Comparison of ENCODE assay signal across 15 cellular contexts in the genomic region with DNA sequence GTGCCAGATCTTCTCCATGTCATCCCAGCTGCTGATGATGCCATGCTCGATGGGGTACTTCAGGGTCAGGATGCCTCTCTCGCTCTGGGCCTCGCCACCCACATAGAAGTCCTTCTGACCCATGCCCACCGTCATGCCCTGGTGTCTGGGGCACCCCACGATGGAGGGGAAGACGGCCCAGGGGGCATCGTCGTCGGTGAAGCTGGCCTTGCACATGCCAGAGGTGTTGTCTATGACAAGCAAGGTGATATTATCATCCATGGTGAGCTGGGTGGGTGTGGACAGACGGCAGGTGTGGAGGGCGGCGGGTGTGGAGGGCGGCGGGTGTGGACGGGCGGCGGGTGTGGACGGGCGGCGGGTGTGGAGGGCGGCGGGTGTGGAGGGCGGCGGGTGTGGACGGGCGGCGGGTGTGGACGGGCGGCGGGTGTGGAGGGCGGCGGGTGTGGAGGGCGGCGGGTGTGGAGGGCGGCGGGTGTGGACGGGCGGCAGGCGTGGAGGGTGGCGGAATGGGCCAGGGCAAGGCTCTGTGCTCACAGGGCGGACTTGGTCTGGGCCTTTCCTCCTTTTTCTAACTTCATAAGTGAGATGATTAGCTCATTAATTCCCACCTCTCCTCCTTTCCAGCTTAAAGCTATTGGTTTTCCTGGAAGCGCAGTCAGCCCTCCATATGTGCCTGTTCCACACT. TPM values are rescaled to one million over a fixed set of nuclear protein-coding genes. Genes with fewer than 3 reads are reported as not detected.
"Had no signal": no experiment of that assay in that cellular context is flagged by ENCODE, and none has a peak within 500 bp of the region (broad histone marks: within the 10 kb centered on the region; RNA-seq: fewer than 3 reads in every experiment).

No MANE protein-coding gene starts in this region.

RNA-seq across cellular contexts. Expression of a gene that starts 30.8 kb away (rescaled TPM):
- total RNA-seq: activated B cell treated with CpG ODN at 0.5 μM for 24 hours; activated CD4-positive, alpha-beta memory T cell treated with anti-CD3 and anti-CD28 coated beads for 36 hours; activated CD4-positive, alpha-beta memory T cell treated with anti-CD3 and anti-CD28 coated beads, Interleukin-2, amount 10 ng/mL, durations not matched to agents 7 days and 5 days; activated CD4-positive, alpha-beta T cell treated with anti-CD3 and anti-CD28 coated beads for 36 hours; activated CD4-positive, alpha-beta T cell treated with anti-CD3 and anti-CD28 coated beads, Interleukin-2, amount 10 ng/mL, durations not matched to agents 24 days and 14 days; activated CD4-positive, alpha-beta T cell treated with anti-CD3 and anti-CD28 coated beads, Interleukin-2, amount 10 ng/mL, durations not matched to agents 7 days and 5 days; activated CD8-positive, alpha-beta memory T cell treated with anti-CD3 and anti-CD28 coated beads for 36 hours; activated CD8-positive, alpha-beta memory T cell treated with anti-CD3 and anti-CD28 coated beads, Interleukin-2, amount 10 ng/mL, durations not matched to agents 7 days and 5 days; activated CD8-positive, alpha-beta T cell treated with anti-CD3 and anti-CD28 coated beads for 36 hours; activated CD8-positive, alpha-beta T cell treated with anti-CD3 and anti-CD28 coated beads, Interleukin-2, amount 10 ng/mL, durations not matched to agents 7 days and 5 days; T-cell; T-helper 1 cell treated with Interleukin-12 subunit alpha and Interleukin-12 subunit beta and Interleukin-4 antibody, amounts not matched to agents 30 ng/mL and 1 ng/mL, for 36 hours; T-helper 17 cell; T-helper 2 cell treated with Interferon-gamma antibody and Interleukin-4, amounts not matched to agents 100 ng/mL and 5 ng/mL, for 36 hours had no signal

RNA-seq across cellular contexts. Expression of a gene that starts 34.8 kb away (rescaled TPM):
- total RNA-seq: activated CD4-positive, alpha-beta memory T cell treated with anti-CD3 and anti-CD28 coated beads for 36 hours; activated CD4-positive, alpha-beta T cell treated with anti-CD3 and anti-CD28 coated beads for 36 hours; activated CD4-positive, alpha-beta T cell treated with anti-CD3 and anti-CD28 coated beads, Interleukin-2, amount 10 ng/mL, durations not matched to agents 24 days and 14 days; activated CD4-positive, alpha-beta T cell treated with anti-CD3 and anti-CD28 coated beads, Interleukin-2, amount 10 ng/mL, durations not matched to agents 7 days and 5 days; T-helper 1 cell treated with Interleukin-12 subunit alpha and Interleukin-12 subunit beta and Interleukin-4 antibody, amounts not matched to agents 30 ng/mL and 1 ng/mL, for 36 hours; T-helper 17 cell; WTC11 had no signal

RNA-seq across cellular contexts. Expression of a gene that starts 53.6 kb away (rescaled TPM):
- total RNA-seq: activated B cell treated with CpG ODN at 0.5 μM for 24 hours had no signal
